ENCODE assay signal across 16 cellular contexts in the genomic region with DNA sequence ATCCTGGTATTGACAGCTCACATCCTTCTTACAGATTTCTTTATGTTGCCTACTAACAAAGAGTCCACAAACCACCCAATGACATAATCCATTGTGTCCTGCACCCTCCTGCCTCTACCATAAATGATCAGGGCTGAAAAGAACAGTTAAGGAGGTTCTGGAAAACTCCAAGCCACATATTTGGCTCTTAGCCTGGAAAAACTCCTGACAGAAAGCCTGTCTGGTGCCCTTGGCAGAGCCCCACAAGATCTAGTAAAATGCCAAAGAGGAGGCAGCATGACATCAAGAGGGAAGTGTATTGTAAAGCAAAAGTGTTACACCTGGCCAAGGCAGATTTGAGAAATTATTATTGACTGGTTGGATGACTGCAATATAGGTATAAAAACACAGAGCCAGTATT.
"Had no signal": no experiment of that assay in that cellular context is flagged by ENCODE, and none has a peak within 500 bp of the region (broad histone marks: within the 10 kb centered on the region; RNA-seq: fewer than 3 reads in every experiment).

No MANE protein-coding gene starts in this region.

- H3K4me1 ChIP-seq: tibial nerve had no signal

- DNase-seq: activated CD4-positive, alpha-beta T cell treated with anti-CD3 and anti-CD28 coated beads for 36 hours; activated CD8-positive, alpha-beta memory T cell treated with anti-CD3 and anti-CD28 coated beads, Interleukin-2, amount 50 U/mL, for 4 hours; activated CD8-positive, alpha-beta T cell treated with anti-CD3 and anti-CD28 coated beads for 36 hours; activated naive CD8-positive, alpha-beta T cell treated with anti-CD3 and anti-CD28 coated beads, Interleukin-2, amount 10 ng/mL, durations not matched to agents 7 days and 5 days; activated T-cell treated with anti-CD3 and anti-CD28 coated beads, Interleukin-2, amount 50 U/mL, for 72 hours; cortex of kidney; effector CD8-positive, alpha-beta T cell; hypothalamus; kidney glomerular epithelial cell; ovary; retina; T-cell; WERI-Rb-1 had no signal

- H3K4me1 Mint-ChIP-seq: activated CD4-positive, alpha-beta T cell treated with anti-CD3 and anti-CD28 coated beads for 36 hours; activated naive CD8-positive, alpha-beta T cell treated with anti-CD3 and anti-CD28 coated beads, Interleukin-2, amount 10 ng/mL, durations not matched to agents 7 days and 5 days; stimulated activated memory B cell treated with anti-CD40 and anti-IgM and Interleukin-4, amounts not matched to agents 10 μg/mL and 1 μg/mL and 100 μg/mL, for 72 hours; T-cell had no signal

- ATAC-seq: activated CD4-positive, alpha-beta T cell treated with anti-CD3 and anti-CD28 coated beads for 36 hours; activated CD8-positive, alpha-beta T cell treated with anti-CD3 and anti-CD28 coated beads for 36 hours; activated T-cell treated with anti-CD3 and anti-CD28 coated beads, Interleukin-2, amount 50 U/mL, for 72 hours; stimulated activated memory B cell treated with anti-CD40 and anti-IgM and Interleukin-4, amounts not matched to agents 10 μg/mL and 1 μg/mL and 100 μg/mL, for 72 hours; T-cell had no signal

- H3K36me3 Mint-ChIP-seq: activated naive CD8-positive, alpha-beta T cell treated with anti-CD3 and anti-CD28 coated beads, Interleukin-2, amount 10 ng/mL, durations not matched to agents 7 days and 5 days; stimulated activated memory B cell treated with anti-CD40 and anti-IgM and Interleukin-4, amounts not matched to agents 10 μg/mL and 1 μg/mL and 100 μg/mL, for 72 hours; T-cell had no signal

- H3K9me3 ChIP-seq: ovary, tibial nerve had no signal

- H3K4me3 ChIP-seq: ovary, tibial nerve had no signal

- H3K27ac Mint-ChIP-seq: activated CD4-positive, alpha-beta T cell treated with anti-CD3 and anti-CD28 coated beads for 36 hours; activated CD8-positive, alpha-beta T cell treated with anti-CD3 and anti-CD28 coated beads for 36 hours; activated naive CD8-positive, alpha-beta T cell treated with anti-CD3 and anti-CD28 coated beads, Interleukin-2, amount 10 ng/mL, durations not matched to agents 7 days and 5 days; activated T-cell treated with anti-CD3 and anti-CD28 coated beads, Interleukin-2, amount 50 U/mL, for 72 hours; stimulated activated memory B cell treated with anti-CD40 and anti-IgM and Interleukin-4, amounts not matched to agents 10 μg/mL and 1 μg/mL and 100 μg/mL, for 72 hours; T-cell had no signal

- H3K27ac ChIP-seq: epithelial cell of prostate, ovary, tibial nerve, WERI-Rb-1 had no signal

- H3K4me3 Mint-ChIP-seq: activated CD4-positive, alpha-beta T cell treated with anti-CD3 and anti-CD28 coated beads for 36 hours; activated CD8-positive, alpha-beta T cell treated with anti-CD3 and anti-CD28 coated beads for 36 hours; activated naive CD8-positive, alpha-beta T cell treated with anti-CD3 and anti-CD28 coated beads, Interleukin-2, amount 10 ng/mL, durations not matched to agents 7 days and 5 days; activated T-cell treated with anti-CD3 and anti-CD28 coated beads, Interleukin-2, amount 50 U/mL, for 72 hours; stimulated activated memory B cell treated with anti-CD40 and anti-IgM and Interleukin-4, amounts not matched to agents 10 μg/mL and 1 μg/mL and 100 μg/mL, for 72 hours; T-cell had no signal

- H3K27me3 Mint-ChIP-seq: activated CD4-positive, alpha-beta T cell treated with anti-CD3 and anti-CD28 coated beads for 36 hours; activated CD8-positive, alpha-beta T cell treated with anti-CD3 and anti-CD28 coated beads for 36 hours; activated naive CD8-positive, alpha-beta T cell treated with anti-CD3 and anti-CD28 coated beads, Interleukin-2, amount 10 ng/mL, durations not matched to agents 7 days and 5 days; stimulated activated memory B cell treated with anti-CD40 and anti-IgM and Interleukin-4, amounts not matched to agents 10 μg/mL and 1 μg/mL and 100 μg/mL, for 72 hours had no signal

- H3K9me3 Mint-ChIP-seq: activated CD8-positive, alpha-beta T cell treated with anti-CD3 and anti-CD28 coated beads for 36 hours; activated naive CD8-positive, alpha-beta T cell treated with anti-CD3 and anti-CD28 coated beads, Interleukin-2, amount 10 ng/mL, durations not matched to agents 7 days and 5 days; stimulated activated memory B cell treated with anti-CD40 and anti-IgM and Interleukin-4, amounts not matched to agents 10 μg/mL and 1 μg/mL and 100 μg/mL, for 72 hours had no signal

- H3K36me3 ChIP-seq: ovary, tibial nerve, WERI-Rb-1 had no signal

- H3K27me3 ChIP-seq: ovary, tibial nerve had no signal
